1 cellular context compared by ENCODE assay signal in the genomic region with DNA sequence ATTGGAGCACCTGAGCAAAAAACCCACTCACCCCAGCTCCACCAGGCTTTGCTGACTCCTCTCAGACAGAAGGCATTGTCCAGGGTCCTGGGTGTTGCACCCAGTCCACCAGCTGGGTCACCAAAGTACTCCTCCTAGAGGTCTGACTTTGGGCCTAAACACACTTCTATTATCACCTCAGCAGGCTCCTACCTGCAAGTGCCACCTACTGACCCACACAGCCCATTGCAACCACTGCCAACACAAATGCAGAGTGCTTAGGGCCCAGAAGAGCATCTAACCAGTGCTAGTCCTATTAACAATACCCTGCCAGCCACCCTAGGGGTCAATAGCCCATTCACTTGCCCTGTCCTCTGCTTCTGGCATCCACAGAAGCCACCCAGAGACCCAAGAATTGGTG.
TF ChIP-seq lines count a peak whose summit lies in the region.

No MANE protein-coding gene starts in this region.

TF ChIP-seq in GM23338, 12 proteins besides CTCF, POLR2A, EP300 and RAD21:
- TF ChIP-seq, protein P1, sequence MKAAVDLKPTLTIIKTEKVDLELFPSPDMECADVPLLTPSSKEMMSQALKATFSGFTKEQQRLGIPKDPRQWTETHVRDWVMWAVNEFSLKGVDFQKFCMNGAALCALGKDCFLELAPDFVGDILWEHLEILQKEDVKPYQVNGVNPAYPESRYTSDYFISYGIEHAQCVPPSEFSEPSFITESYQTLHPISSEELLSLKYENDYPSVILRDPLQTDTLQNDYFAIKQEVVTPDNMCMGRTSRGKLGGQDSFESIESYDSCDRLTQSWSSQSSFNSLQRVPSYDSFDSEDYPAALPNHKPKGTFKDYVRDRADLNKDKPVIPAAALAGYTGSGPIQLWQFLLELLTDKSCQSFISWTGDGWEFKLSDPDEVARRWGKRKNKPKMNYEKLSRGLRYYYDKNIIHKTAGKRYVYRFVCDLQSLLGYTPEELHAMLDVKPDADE (IDR thresholded peaks at IDR 0.05), result no peak
